ENCODE assay signal across 8 cellular contexts in the genomic region with DNA sequence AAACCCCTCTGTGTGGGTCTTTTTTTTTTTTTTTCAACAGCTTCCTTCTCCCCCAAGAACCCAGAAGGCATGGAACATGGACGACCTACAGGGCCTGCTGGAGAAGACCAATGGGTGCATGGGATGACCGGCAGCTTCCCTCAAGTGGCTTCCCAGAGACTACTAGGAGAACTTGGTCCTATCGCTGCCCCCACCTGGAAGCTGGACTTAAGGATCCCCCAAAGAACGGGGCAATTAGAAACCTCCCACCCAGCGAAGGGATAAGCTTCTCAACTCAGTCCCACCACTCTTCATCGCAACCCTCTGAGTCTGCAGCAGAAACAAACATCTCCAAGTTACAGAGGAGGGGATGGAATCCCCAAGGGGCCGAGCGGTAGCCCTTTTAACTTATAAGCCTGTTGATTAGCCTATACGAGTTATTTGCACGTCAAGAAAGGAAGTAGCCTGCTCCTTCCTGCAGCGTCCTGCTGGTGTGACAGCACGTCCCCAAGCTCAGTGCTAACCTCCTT. TPM values are rescaled to one million over a fixed set of nuclear protein-coding genes. Genes with fewer than 3 reads are reported as not detected.
A peak's percentile ranks its signal among the peaks of the same experiment; 100 is the strongest.
DNase-seq lines count a peak whose midpoint lies in the region; ATAC-seq and TF ChIP-seq lines count a peak whose summit lies in the region.

No MANE protein-coding gene starts in this region.

- H3K9me3 Mint-ChIP-seq in HFFc6 = no peaks in the 10 kb centered on the region

- H3K4me1 ChIP-seq in mononuclear cell (ENCODE audit: insufficient read depth, low read length) = peaks cover 34% of the 10 kb centered on the region

- H3K27ac ChIP-seq in brain microvascular endothelial cell = peak overlapping the region; percentile 90

- CTCF ChIA-PET in AG04449 (lab: Yijun Ruan, JAX) = interaction anchor here (1.0 to 7.6 kb wide), 6 partner anchors 9 to 72 kb away, joined by 6 to 87 read pairs (median 22); partner anchors contain the start of gene COX5B

- H3K27me3 ChIP-seq in brain microvascular endothelial cell (replicated peaks) = no peaks in the 10 kb centered on the region
- H3K27me3 ChIP-seq in mononuclear cell (ENCODE audit: insufficient read depth, low read length) = no peaks in the 10 kb centered on the region

- ATAC-seq in HG02610 (IDR thresholded peaks at IDR 0.05; ENCODE audit: unreplicated experiment) = no peak
- no peak for ATAC-seq in GM18907 (IDR thresholded peaks at IDR 0.05; ENCODE audit: unreplicated experiment)
- no peak for ATAC-seq in HG02973 (IDR thresholded peaks at IDR 0.05; ENCODE audit: unreplicated experiment)

- 0 out of 2 replicates have a peak, but pooled peaks cover 4% of the 10 kb centered on the region for H3K36me3 Mint-ChIP-seq in HFFc6 (ENCODE audit: low read depth)

- peak overlapping the region; percentile 91 for H3K4me3 Mint-ChIP-seq in HFFc6

- intact Hi-C loops in head of caudate nucleus (cut with DNase I) = no loop called here

- peaks cover 31% of the 10 kb centered on the region for H3K4me1 Mint-ChIP-seq in HFFc6 (ENCODE audit: low read depth)

- POLR2A ChIA-PET in AG04449 (lab: Yijun Ruan, JAX) = interaction anchor here (0.9 to 1.8 kb wide), 4 partner anchors 9 to 16 kb away, joined by 4 to 23 read pairs (median 6); partner anchors contain the start of gene COX5B

- H3K27me3 Mint-ChIP-seq in HFFc6 (ENCODE audit: insufficient read depth) = peaks cover 6% of the 10 kb centered on the region

- TF ChIP-seq CTCF in AG04449 (IDR thresholded peaks at IDR 0.05; ENCODE audit: insufficient read depth, low read length, missing control alignments) (no peak), HFFc6 (IDR thresholded peaks at IDR 0.05) (no peak), brain microvascular endothelial cell (IDR thresholded peaks at IDR 0.05; ENCODE audit: low read depth, low read length, missing control alignments) (peak; percentile 4)

- in situ Hi-C loops in brain microvascular endothelial cell (cut with HindIII; ENCODE audit: low pct_ligation_motif_present, low sequenced_read_pairs) = no loop called here

- DNase-seq in AG04449 (ENCODE audit: low read depth, low spot score) (no peak), HFFc6 (no peak), brain microvascular endothelial cell (no peak), head of caudate nucleus (no peak)

- H3K9me3 ChIP-seq in mononuclear cell (ENCODE audit: low read depth, low read length) = no peaks in the 10 kb centered on the region

- H3K27ac Mint-ChIP-seq in HFFc6 = peak overlapping the region; percentile 96

- H3K4me3 ChIP-seq in AG04449 (ENCODE audit: low read depth, low read length) (peak overlapping the region; percentile 70), brain microvascular endothelial cell (ENCODE audit: low read depth, low read length) (peak overlapping the region; percentile 78), mononuclear cell (ENCODE audit: low read length) (peak overlapping the region; percentile 76)

- H3K36me3 ChIP-seq in brain microvascular endothelial cell (replicated peaks) = peaks cover 14% of the 10 kb centered on the region

RNA-seq across cellular contexts. Expression of gene ACTR1B, which starts 1.4 kb away (rescaled TPM):
- 10 to 100 TPM; 63.9 to 76.2 (median 69.2) TPM for total RNA-seq in HFFc6 (2021; fragmentation: NEBNext Ultra II Directional; extraction: Animal tissue kit (Norgen Biotek cat#: 25700))
- 53.7 TPM for total RNA-seq in mononuclear cell

RNA-seq across cellular contexts. Expression of gene C2orf92, which starts 7.1 kb away (rescaled TPM):
- 1 to 10 TPM in 4 of 6 experiments, under 1 TPM in 2; 0.88 to 2.6 (median 1.2) TPM for total RNA-seq in HFFc6 (2021; fragmentation: NEBNext Ultra II Directional; extraction: Animal tissue kit (Norgen Biotek cat#: 25700))
- 4.5 TPM for total RNA-seq in mononuclear cell

RNA-seq across cellular contexts. Expression of gene COX5B, which starts 16.6 kb away (rescaled TPM):
- 100 to 1,000 TPM; 162 to 215 (median 182) TPM for total RNA-seq in HFFc6 (2021; fragmentation: NEBNext Ultra II Directional; extraction: Animal tissue kit (Norgen Biotek cat#: 25700))
- total RNA-seq in mononuclear cell = 131 TPM

RNA-seq across cellular contexts. Expression of gene ZAP70, which starts 50.9 kb away (rescaled TPM):
- total RNA-seq in HFFc6 (2021; fragmentation: NEBNext Ultra II Directional; extraction: Animal tissue kit (Norgen Biotek cat#: 25700)) = not detected
- total RNA-seq in mononuclear cell = 137 TPM
